ENCODE assay signal across 9 cellular contexts in genomic region chr5:172859966-172860365, GRCh38. TPM values are rescaled to one million over a fixed set of nuclear protein-coding genes. Genes with fewer than 3 reads are reported as not detected.
A peak's percentile ranks its signal among the peaks of the same experiment; 100 is the strongest.
DNase-seq lines count a peak whose midpoint lies in the region; ATAC-seq and TF ChIP-seq lines count a peak whose summit lies in the region.
"Had no signal": no experiment of that assay in that cellular context is flagged by ENCODE, and none has a peak within 500 bp of the region (broad histone marks: within the 10 kb centered on the region; RNA-seq: fewer than 3 reads in every experiment).

No MANE protein-coding gene starts in this region.

- H3K4me1 Mint-ChIP-seq in naive thymus-derived CD4-positive, alpha-beta T cell, result peaks cover 7 to 52% (median 44%) of the 10 kb centered on the region in 7 donors
- H3K4me1 Mint-ChIP-seq in activated naive CD8-positive, alpha-beta T cell treated with anti-CD3 and anti-CD28 coated beads for 36 hours, result peaks cover 30% of the 10 kb centered on the region

- peaks cover 96% of the 10 kb centered on the region for H3K4me1 ChIP-seq in Panc1 (ENCODE audit: control insufficient read depth, insufficient read depth, low read length)
- H3K4me1 ChIP-seq in duodenal mucosa (ENCODE audit: control insufficient read depth in 1 of 2, insufficient read depth in 2 of 2, low read length in 2 of 2), result peaks cover 37 to 54% of the 10 kb centered on the region in 2 donors
- peaks cover 0 to 6% of the 10 kb centered on the region in 2 donors for H3K4me1 ChIP-seq in naive thymus-derived CD4-positive, alpha-beta T cell (ENCODE audit: control insufficient read depth in 2 of 2, insufficient read depth in 2 of 2, low read length in 2 of 2)
- H3K4me1 ChIP-seq in tibial artery, result peaks cover 4 to 89% (median 64%) of the 10 kb centered on the region in 4 donors

- H3K4me3 Mint-ChIP-seq in naive thymus-derived CD4-positive, alpha-beta T cell, result no peak overlapping the region
- H3K4me3 Mint-ChIP-seq in activated naive CD8-positive, alpha-beta T cell treated with anti-CD3 and anti-CD28 coated beads for 36 hours, result no peak overlapping the region

- H3K36me3 ChIP-seq in Panc1 (ENCODE audit: control insufficient read depth, insufficient read depth, low read length), result no peaks in the 10 kb centered on the region
- peaks cover 0 to 4% of the 10 kb centered on the region in 2 donors for H3K36me3 ChIP-seq in duodenal mucosa (ENCODE audit: control insufficient read depth in 1 of 2, insufficient read depth in 2 of 2, low read length in 2 of 2)
- no peaks in the 10 kb centered on the region for H3K36me3 ChIP-seq in naive thymus-derived CD4-positive, alpha-beta T cell (ENCODE audit: control insufficient read depth in 2 of 3, insufficient read depth in 3 of 3, low read length in 3 of 3)
- peaks cover 0 to 3% (median 0%) of the 10 kb centered on the region in 3 donors for H3K36me3 ChIP-seq in tibial artery

- ATAC-seq in Panc1, result no peak
- no peak for ATAC-seq in naive thymus-derived CD4-positive, alpha-beta T cell
- ATAC-seq in HG03457 (IDR thresholded peaks at IDR 0.05; ENCODE audit: unreplicated experiment), result no peak

- peak overlapping the region in 1 of 2 donors; percentile 60 for H3K9ac ChIP-seq in duodenal mucosa (ENCODE audit: low read depth in 1 of 2, low read length in 2 of 2)

- no peaks in the 10 kb centered on the region for H3K27me3 Mint-ChIP-seq in naive thymus-derived CD4-positive, alpha-beta T cell
- H3K27me3 Mint-ChIP-seq in activated naive CD8-positive, alpha-beta T cell treated with anti-CD3 and anti-CD28 coated beads for 36 hours, result no peaks in the 10 kb centered on the region

- no peaks in the 10 kb centered on the region for H3K9me3 ChIP-seq in Panc1 (ENCODE audit: control insufficient read depth, insufficient read depth, low read depth, low read length)
- no peaks in the 10 kb centered on the region for H3K9me3 ChIP-seq in duodenal mucosa (ENCODE audit: control insufficient read depth in 1 of 2, low read length in 2 of 2)
- no peaks in the 10 kb centered on the region for H3K9me3 ChIP-seq in naive thymus-derived CD4-positive, alpha-beta T cell (ENCODE audit: control insufficient read depth in 2 of 3, low read length in 3 of 3)
- H3K9me3 ChIP-seq in tibial artery, result no peaks in the 10 kb centered on the region
- H3K9me3 ChIP-seq: SK-N-SH had no signal

- DNase-seq in Panc1 (ENCODE audit: low read depth, low spot score) (no peak), tibial artery (no peak), NCI-H1092 treated with DMSO at 0.1 percent for 48 hours (lab: John Stamatoyannopoulos, UW) (no peak)
- no peak for DNase-seq in naive thymus-derived CD4-positive, alpha-beta T cell
- no peak for DNase-seq in activated naive CD8-positive, alpha-beta T cell treated with anti-CD3 and anti-CD28 coated beads for 36 hours
- DNase-seq: activated CD4-positive, alpha-beta T cell treated with anti-CD3 and anti-CD28 coated beads, Interleukin-2, amount 50 U/mL, for 1 hour; SK-N-SH had no signal

- peaks cover 0 to 13% (median 11%) of the 10 kb centered on the region in 5 donors for H3K36me3 Mint-ChIP-seq in naive thymus-derived CD4-positive, alpha-beta T cell
- peaks cover 12% of the 10 kb centered on the region for H3K36me3 Mint-ChIP-seq in activated naive CD8-positive, alpha-beta T cell treated with anti-CD3 and anti-CD28 coated beads for 36 hours

- no peaks in the 10 kb centered on the region for H3K27me3 ChIP-seq in Panc1 (ENCODE audit: control insufficient read depth, insufficient read depth, low read length)
- no peaks in the 10 kb centered on the region for H3K27me3 ChIP-seq in duodenal mucosa (ENCODE audit: control insufficient read depth in 1 of 2, insufficient read depth in 2 of 2, low read length in 2 of 2)
- no peaks in the 10 kb centered on the region for H3K27me3 ChIP-seq in naive thymus-derived CD4-positive, alpha-beta T cell (ENCODE audit: control insufficient read depth in 2 of 2, insufficient read depth in 2 of 2, low read length in 2 of 2)
- H3K27me3 ChIP-seq in tibial artery, result no peaks in the 10 kb centered on the region

- TF ChIP-seq CTCF in Panc1 (IDR thresholded peaks at IDR 0.05), result no peak
- TF ChIP-seq CTCF in tibial artery (IDR thresholded peaks at IDR 0.05), result no peak

- intact Hi-C loops in Panc1 (cut with micrococcal nuclease; ENCODE audit: unreplicated experiment) (loop anchor here (5.0 to 10.0 kb wide), 2 partner anchors 83 to 145 kb away; no protein-coding TSS in a partner anchor), tibial artery (cut with DNase I; ENCODE audit: low total_unique reads) (loop anchor here (5.0 kb wide), 1 partner anchor 58 kb away; no protein-coding TSS in a partner anchor)
- intact Hi-C loops in naive thymus-derived CD4-positive, alpha-beta T cell (cut with micrococcal nuclease), result no loop called here

- H3K27ac ChIP-seq in Panc1 (ENCODE audit: low read length) (peak overlapping the region; percentile 98), duodenal mucosa (ENCODE audit: low read depth, low read length) (peak overlapping the region; percentile 73), tibial artery (peak overlapping the region; percentile 89 to 90)
- H3K27ac ChIP-seq in naive thymus-derived CD4-positive, alpha-beta T cell (ENCODE audit: low read depth, low read length), result no peak overlapping the region

- in situ Hi-C loops in Panc1 (cut with HindIII; ENCODE audit: low pct_unique_long_range_greater_than_20kb, low sequenced_read_pairs), result no loop called here

- no peaks in the 10 kb centered on the region for H3K9me3 Mint-ChIP-seq in naive thymus-derived CD4-positive, alpha-beta T cell
- no peaks in the 10 kb centered on the region for H3K9me3 Mint-ChIP-seq in activated naive CD8-positive, alpha-beta T cell treated with anti-CD3 and anti-CD28 coated beads for 36 hours

- POLR2A ChIA-PET in Panc1 (lab: Charles Lee), result interaction anchor here (1.2 kb wide), 1 partner anchor 89 kb away, joined by 3 read pairs; the partner anchor contains the start of gene DUSP1
- POLR2A ChIA-PET in naive thymus-derived CD4-positive, alpha-beta T cell (lab: Charles Lee), result interaction anchor here (0.6 to 1.1 kb wide), 2 partner anchors 23 to 29 kb away, joined by 3 read pairs; no protein-coding TSS in a partner anchor

- H3K4me3 ChIP-seq in Panc1 (ENCODE audit: low read depth in 2 of 2, low read length in 2 of 2) (no peak overlapping the region), duodenal mucosa (ENCODE audit: low read depth in 1 of 2, low read length in 2 of 2) (peak overlapping the region in 1 of 2 donors; percentile 2), tibial artery (peak overlapping the region in 1 of 2 donors; percentile 17)
- no peak overlapping the region for H3K4me3 ChIP-seq in naive thymus-derived CD4-positive, alpha-beta T cell (ENCODE audit: low read length)

- peak overlapping the region in 7 of 9 donors; percentile 3 to 79 (median 49) for H3K27ac Mint-ChIP-seq in naive thymus-derived CD4-positive, alpha-beta T cell
- H3K27ac Mint-ChIP-seq in activated naive CD8-positive, alpha-beta T cell treated with anti-CD3 and anti-CD28 coated beads for 36 hours, result no peak overlapping the region

- BruUV-seq in Panc1 (replicated peaks; lab: Mats Ljungman, UMichigan), result no TSS peak

- CTCF ChIA-PET in Panc1 (lab: Charles Lee), result interaction anchor here (0.6 to 0.7 kb wide), 2 partner anchors 69 to 161 kb away, joined by 3 to 4 read pairs; no protein-coding TSS in a partner anchor
- CTCF ChIA-PET in naive thymus-derived CD4-positive, alpha-beta T cell (lab: Charles Lee), result no interaction called here

RNA-seq across cellular contexts. Expression of gene ERGIC1, which starts 25.9 kb away (rescaled TPM):
- 206 TPM for total RNA-seq in Panc1 (2021; ENCODE audit: unreplicated experiment)
- 419 TPM for polyA plus RNA-seq in Panc1 (2012; ENCODE audit: insufficient read length)
- 10 to 100 TPM; 44.4 to 71.3 (median 53.5) TPM for total RNA-seq in naive thymus-derived CD4-positive, alpha-beta T cell
- 10 to 100 TPM; 18.3 to 18.9 TPM for polyA plus RNA-seq in naive thymus-derived CD4-positive, alpha-beta T cell
- total RNA-seq in activated naive CD8-positive, alpha-beta T cell treated with anti-CD3 and anti-CD28 coated beads for 36 hours, result 10 to 100 TPM; 45.9 to 46.9 TPM

Comparison
In these comparisons a context has a peak if more than half of its experiments do, and no peak if none do; other contexts are left out.
1. intact Hi-C loops: an anchor here in Panc1 (5.0 to 10.0 kb wide) and tibial artery (5.0 kb wide); none called in naive thymus-derived CD4-positive, alpha-beta T cell.